ENCODE assay signal across 24 cellular contexts in the genomic region with DNA sequence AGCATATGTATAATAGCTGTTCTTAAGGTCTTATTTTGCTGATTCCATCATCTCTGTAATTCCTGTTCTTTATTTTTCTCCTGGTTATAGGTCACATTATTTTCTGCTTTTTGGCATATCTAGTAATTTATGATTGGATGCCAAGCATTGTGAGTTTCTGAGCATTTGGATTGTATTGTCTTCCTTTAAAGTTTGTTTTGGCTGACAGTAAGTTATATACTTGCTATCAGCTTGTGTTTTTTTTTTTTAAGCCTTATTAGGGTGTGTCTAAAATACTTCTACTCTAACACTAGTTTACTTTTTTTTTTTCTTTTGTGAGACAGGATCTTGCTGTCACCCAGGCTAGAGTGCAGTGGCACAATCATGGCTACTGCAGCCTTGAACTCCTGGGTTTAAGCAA. TPM values are rescaled to one million over a fixed set of nuclear protein-coding genes. Genes with fewer than 3 reads are reported as not detected.
"Had no signal": no experiment of that assay in that cellular context is flagged by ENCODE, and none has a peak within 500 bp of the region (broad histone marks: within the 10 kb centered on the region; RNA-seq: fewer than 3 reads in every experiment).

No MANE protein-coding gene starts in this region.

- ATAC-seq: Right ventricle myocardium inferior, SK-N-SH treated with all-trans-retinoic acid at 6 μM for 48 hours had no signal

- H3K4me3 ChIP-seq: MG63, PC-9, Peyer's patch, SJCRH30 had no signal

- DNase-seq: Karpas-422, KG1, MG63, NCI-H1092, NCI-H1105 treated with DMSO at 0.1 percent for 48 hours, NCI-H1417 treated with DMSO at 0.1 percent for 48 hours, NCI-H146, NCI-H1694 treated with DMSO at 0.1 percent for 48 hours, NCI-H1930, NCI-H2081, NCI-H2107, NCI-H2227 treated with DMSO at 0.1 percent for 48 hours, NCI-H524, NCI-H526 treated with DMSO at 0.1 percent for 48 hours, NCI-H774, OCI-M1, PC-9, Peyer's patch, SHP77 treated with DMSO at 0.1 percent for 48 hours, SJCRH30 had no signal

RNA-seq across cellular contexts. Expression of gene MKRN2OS, which starts 21.7 kb away (rescaled TPM):
- total RNA-seq: NCI-H460, Right ventricle myocardium inferior, RPMI7951, SJCRH30 had no signal
